1 cellular context compared by ENCODE assay signal in the genomic region with DNA sequence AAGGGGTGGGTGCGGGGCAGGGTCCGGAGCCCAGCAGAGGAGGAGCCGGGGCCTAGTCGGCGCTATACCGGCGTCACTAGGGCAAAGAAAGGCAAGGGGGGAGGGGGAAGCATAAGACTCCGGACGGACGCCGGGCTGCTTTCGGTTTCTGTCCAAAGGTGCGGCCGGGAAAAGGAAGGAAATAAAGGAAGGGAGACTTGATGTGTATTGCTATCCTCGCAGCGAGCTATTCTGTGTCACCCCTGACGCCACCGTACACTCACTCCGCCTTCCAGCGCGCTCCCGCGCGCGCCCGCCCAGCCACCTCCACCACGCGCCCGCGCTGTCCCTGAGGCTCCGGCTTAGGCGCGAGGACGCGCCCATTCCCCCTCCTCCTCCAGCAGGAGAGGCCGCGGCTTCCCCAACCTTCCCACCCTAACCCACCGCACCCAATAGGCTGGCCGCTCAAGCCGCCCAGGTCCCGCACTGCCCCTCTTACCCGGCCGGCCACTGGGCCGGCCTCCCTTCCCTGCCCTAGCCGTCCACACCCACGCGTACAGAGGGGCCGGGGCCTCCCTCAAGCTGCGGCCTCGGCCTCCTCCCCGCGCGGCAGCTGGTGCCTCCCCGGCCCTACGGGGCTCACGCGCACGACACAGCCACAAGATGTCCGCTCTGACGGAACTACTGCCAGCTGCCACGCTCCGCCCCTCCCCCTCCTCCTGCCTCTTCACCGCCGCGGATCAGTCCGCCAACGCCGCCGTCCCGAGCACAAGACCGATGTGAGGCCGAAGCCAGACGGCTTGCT.
TF ChIP-seq lines count a peak whose summit lies in the region.

A gene (minus strand): TSS at position 662 of the 784 bp plus-strand sequence. CDS start 1,043 bp downstream, outside the sequence.

TF ChIP-seq in K562, 482 proteins besides CTCF, POLR2A, EP300 and RAD21 (continued from another document and continues in another):
- TF ChIP-seq, protein P1, sequence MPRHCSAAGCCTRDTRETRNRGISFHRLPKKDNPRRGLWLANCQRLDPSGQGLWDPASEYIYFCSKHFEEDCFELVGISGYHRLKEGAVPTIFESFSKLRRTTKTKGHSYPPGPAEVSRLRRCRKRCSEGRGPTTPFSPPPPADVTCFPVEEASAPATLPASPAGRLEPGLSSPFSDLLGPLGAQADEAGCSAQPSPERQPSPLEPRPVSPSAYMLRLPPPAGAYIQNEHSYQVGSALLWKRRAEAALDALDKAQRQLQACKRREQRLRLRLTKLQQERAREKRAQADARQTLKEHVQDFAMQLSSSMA (CRISPR knock-in tag; IDR thresholded peaks at IDR 0.05), result peak; percentile 89
- no peak for TF ChIP-seq NR4A1 (CRISPR knock-in tag; IDR thresholded peaks at IDR 0.05)
- no peak for TF ChIP-seq NR4A1 (tag; IDR thresholded peaks at IDR 0.05)
- TF ChIP-seq, protein P2, sequence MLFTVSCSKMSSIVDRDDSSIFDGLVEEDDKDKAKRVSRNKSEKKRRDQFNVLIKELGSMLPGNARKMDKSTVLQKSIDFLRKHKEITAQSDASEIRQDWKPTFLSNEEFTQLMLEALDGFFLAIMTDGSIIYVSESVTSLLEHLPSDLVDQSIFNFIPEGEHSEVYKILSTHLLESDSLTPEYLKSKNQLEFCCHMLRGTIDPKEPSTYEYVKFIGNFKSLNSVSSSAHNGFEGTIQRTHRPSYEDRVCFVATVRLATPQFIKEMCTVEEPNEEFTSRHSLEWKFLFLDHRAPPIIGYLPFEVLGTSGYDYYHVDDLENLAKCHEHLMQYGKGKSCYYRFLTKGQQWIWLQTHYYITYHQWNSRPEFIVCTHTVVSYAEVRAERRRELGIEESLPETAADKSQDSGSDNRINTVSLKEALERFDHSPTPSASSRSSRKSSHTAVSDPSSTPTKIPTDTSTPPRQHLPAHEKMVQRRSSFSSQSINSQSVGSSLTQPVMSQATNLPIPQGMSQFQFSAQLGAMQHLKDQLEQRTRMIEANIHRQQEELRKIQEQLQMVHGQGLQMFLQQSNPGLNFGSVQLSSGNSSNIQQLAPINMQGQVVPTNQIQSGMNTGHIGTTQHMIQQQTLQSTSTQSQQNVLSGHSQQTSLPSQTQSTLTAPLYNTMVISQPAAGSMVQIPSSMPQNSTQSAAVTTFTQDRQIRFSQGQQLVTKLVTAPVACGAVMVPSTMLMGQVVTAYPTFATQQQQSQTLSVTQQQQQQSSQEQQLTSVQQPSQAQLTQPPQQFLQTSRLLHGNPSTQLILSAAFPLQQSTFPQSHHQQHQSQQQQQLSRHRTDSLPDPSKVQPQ (CRISPR knock-in tag; IDR thresholded peaks at IDR 0.05; ENCODE audit: borderline replicate concordance), result no peak
- TF ChIP-seq, protein P3, sequence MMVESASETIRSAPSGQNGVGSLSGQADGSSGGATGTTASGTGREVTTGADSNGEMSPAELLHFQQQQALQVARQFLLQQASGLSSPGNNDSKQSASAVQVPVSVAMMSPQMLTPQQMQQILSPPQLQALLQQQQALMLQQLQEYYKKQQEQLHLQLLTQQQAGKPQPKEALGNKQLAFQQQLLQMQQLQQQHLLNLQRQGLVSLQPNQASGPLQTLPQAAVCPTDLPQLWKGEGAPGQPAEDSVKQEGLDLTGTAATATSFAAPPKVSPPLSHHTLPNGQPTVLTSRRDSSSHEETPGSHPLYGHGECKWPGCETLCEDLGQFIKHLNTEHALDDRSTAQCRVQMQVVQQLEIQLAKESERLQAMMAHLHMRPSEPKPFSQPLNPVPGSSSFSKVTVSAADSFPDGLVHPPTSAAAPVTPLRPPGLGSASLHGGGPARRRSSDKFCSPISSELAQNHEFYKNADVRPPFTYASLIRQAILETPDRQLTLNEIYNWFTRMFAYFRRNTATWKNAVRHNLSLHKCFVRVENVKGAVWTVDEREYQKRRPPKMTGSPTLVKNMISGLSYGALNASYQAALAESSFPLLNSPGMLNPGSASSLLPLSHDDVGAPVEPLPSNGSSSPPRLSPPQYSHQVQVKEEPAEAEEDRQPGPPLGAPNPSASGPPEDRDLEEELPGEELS (CRISPR knock-in tag; IDR thresholded peaks at IDR 0.05; ENCODE audit: borderline replicate concordance), result 0 out of 2 replicates have a peak, but pooled peaks have one; percentile 70
- TF ChIP-seq ZNF644 (tag; IDR thresholded peaks at IDR 0.05; ENCODE audit: low read depth), result peak; percentile 68; the same call in 1 of the 2 replicates
- 0 out of 2 replicates have a peak, but pooled peaks have one; percentile 21 for TF ChIP-seq ZFPM2 (CRISPR knock-in tag; IDR thresholded peaks at IDR 0.05)
- peak; percentile 90; the same call in 1 of the 2 replicates for TF ChIP-seq KAT7 (CRISPR knock-in tag; IDR thresholded peaks at IDR 0.05; ENCODE audit: borderline replicate concordance)
- no peak for TF ChIP-seq ZNF408 (CRISPR knock-in tag; IDR thresholded peaks at IDR 0.05; ENCODE audit: low read depth)
- TF ChIP-seq CHCHD3 (CRISPR knock-in tag; IDR thresholded peaks at IDR 0.05), result 0 out of 2 replicates have a peak, but pooled peaks have one; percentile 22
- TF ChIP-seq POLR2AphosphoS5 (IDR thresholded peaks at IDR 0.05; ENCODE audit: control insufficient read depth, insufficient read depth, low read depth, low read length), result peak; percentile 64
- TF ChIP-seq, protein P4, sequence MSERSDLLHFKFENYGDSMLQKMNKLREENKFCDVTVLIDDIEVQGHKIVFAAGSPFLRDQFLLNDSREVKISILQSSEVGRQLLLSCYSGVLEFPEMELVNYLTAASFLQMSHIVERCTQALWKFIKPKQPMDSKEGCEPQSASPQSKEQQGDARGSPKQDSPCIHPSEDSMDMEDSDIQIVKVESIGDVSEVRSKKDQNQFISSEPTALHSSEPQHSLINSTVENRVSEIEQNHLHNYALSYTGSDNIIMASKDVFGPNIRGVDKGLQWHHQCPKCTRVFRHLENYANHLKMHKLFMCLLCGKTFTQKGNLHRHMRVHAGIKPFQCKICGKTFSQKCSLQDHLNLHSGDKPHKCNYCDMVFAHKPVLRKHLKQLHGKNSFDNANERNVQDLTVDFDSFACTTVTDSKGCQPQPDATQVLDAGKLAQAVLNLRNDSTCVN (CRISPR knock-in tag; IDR thresholded peaks at IDR 0.05), result no peak; the same call in 1 of the 2 replicates
- peak; percentile 81 for TF ChIP-seq NEUROD1 (IDR thresholded peaks at IDR 0.05; ENCODE audit: borderline replicate concordance, low read depth, low read length, partially characterized antibody)
- TF ChIP-seq YBX1 (IDR thresholded peaks at IDR 0.05), result no peak
- no peak for TF ChIP-seq RFX1 (IDR thresholded peaks at IDR 0.05)
- peak; percentile 26 for TF ChIP-seq GTF2F1 (IDR thresholded peaks at IDR 0.05; ENCODE audit: low read depth, low read length)
- 0 out of 2 replicates have a peak, but pooled peaks have one; percentile 56 for TF ChIP-seq TGIF2 (CRISPR knock-in tag; IDR thresholded peaks at IDR 0.05)
- peak; percentile 63; the same call in 1 of the 2 replicates for TF ChIP-seq TEAD4 (IDR thresholded peaks at IDR 0.05; ENCODE audit: low read length)
- no peak for TF ChIP-seq TEAD4 (CRISPR knock-in tag; IDR thresholded peaks at IDR 0.05; ENCODE audit: borderline replicate concordance)
- no peak for TF ChIP-seq TCF7L2 (IDR thresholded peaks at IDR 0.05; ENCODE audit: low read depth, low read length)
- peak; percentile 23; the same call in 1 of the 2 replicates for TF ChIP-seq ELF2 (CRISPR knock-in tag; IDR thresholded peaks at IDR 0.05)
- TF ChIP-seq SOX6 (IDR thresholded peaks at IDR 0.05), result peak; percentile 58; the same call in 1 of the 2 replicates
- TF ChIP-seq, protein P5, sequence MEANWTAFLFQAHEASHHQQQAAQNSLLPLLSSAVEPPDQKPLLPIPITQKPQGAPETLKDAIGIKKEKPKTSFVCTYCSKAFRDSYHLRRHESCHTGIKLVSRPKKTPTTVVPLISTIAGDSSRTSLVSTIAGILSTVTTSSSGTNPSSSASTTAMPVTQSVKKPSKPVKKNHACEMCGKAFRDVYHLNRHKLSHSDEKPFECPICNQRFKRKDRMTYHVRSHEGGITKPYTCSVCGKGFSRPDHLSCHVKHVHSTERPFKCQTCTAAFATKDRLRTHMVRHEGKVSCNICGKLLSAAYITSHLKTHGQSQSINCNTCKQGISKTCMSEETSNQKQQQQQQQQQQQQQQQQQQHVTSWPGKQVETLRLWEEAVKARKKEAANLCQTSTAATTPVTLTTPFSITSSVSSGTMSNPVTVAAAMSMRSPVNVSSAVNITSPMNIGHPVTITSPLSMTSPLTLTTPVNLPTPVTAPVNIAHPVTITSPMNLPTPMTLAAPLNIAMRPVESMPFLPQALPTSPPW (CRISPR knock-in tag; IDR thresholded peaks at IDR 0.05), result no peak
- no peak for TF ChIP-seq ARID2 (IDR thresholded peaks at IDR 0.05)
- peak; percentile 96 for TF ChIP-seq RBM22 (IDR thresholded peaks at IDR 0.05; ENCODE audit: low read depth, low read length, poor library complexity, severe bottlenecking)
- no peak for TF ChIP-seq MED1 (CRISPR knock-in tag; IDR thresholded peaks at IDR 0.05; ENCODE audit: borderline replicate concordance)
- TF ChIP-seq ZNF121 (CRISPR knock-in tag; conservative IDR thresholded peaks at IDR 0.05), result no peak; the same call in 1 of the 2 replicates
- TF ChIP-seq RBM17 (IDR thresholded peaks at IDR 0.05; ENCODE audit: borderline replicate concordance, low read depth, low read length), result no peak
- no peak for TF ChIP-seq ZNF133 (CRISPR knock-in tag; IDR thresholded peaks at IDR 0.05)
- no peak; the same call in 1 of the 2 replicates for TF ChIP-seq NR3C1 (CRISPR knock-in tag; IDR thresholded peaks at IDR 0.05)
- TF ChIP-seq ZNF224 (CRISPR knock-in tag; IDR thresholded peaks at IDR 0.05), result 0 out of 2 replicates have a peak, but pooled peaks have one; percentile 69
- peak; percentile 62 for TF ChIP-seq ZBTB17 (CRISPR knock-in tag; IDR thresholded peaks at IDR 0.05)
- TF ChIP-seq SAP30 (IDR thresholded peaks at IDR 0.05; ENCODE audit: borderline replicate concordance, insufficient read depth, low read depth, low read length, poor library complexity, severe bottlenecking), result peak; percentile 60
- peak; percentile 34 for TF ChIP-seq MEIS2 (IDR thresholded peaks at IDR 0.05; ENCODE audit: partially characterized antibody)
- TF ChIP-seq THRAP3 (IDR thresholded peaks at IDR 0.05; ENCODE audit: borderline replicate concordance), result peak; percentile 87; the same call in 1 of the 2 replicates
- peak; percentile 89 for TF ChIP-seq CREM (IDR thresholded peaks at IDR 0.05; ENCODE audit: low read depth)
- no peak; the same call in 1 of the 2 replicates for TF ChIP-seq PML (IDR thresholded peaks at IDR 0.05; ENCODE audit: low read length)
- no peak; the same call in 1 of the 2 replicates for TF ChIP-seq TAF7 (tag; IDR thresholded peaks at IDR 0.05)
- no peak for TF ChIP-seq SMARCC2 (IDR thresholded peaks at IDR 0.05; ENCODE audit: low read depth)
- TF ChIP-seq ZNF707 (CRISPR knock-in tag; conservative IDR thresholded peaks at IDR 0.05), result no peak
- TF ChIP-seq, protein P6, sequence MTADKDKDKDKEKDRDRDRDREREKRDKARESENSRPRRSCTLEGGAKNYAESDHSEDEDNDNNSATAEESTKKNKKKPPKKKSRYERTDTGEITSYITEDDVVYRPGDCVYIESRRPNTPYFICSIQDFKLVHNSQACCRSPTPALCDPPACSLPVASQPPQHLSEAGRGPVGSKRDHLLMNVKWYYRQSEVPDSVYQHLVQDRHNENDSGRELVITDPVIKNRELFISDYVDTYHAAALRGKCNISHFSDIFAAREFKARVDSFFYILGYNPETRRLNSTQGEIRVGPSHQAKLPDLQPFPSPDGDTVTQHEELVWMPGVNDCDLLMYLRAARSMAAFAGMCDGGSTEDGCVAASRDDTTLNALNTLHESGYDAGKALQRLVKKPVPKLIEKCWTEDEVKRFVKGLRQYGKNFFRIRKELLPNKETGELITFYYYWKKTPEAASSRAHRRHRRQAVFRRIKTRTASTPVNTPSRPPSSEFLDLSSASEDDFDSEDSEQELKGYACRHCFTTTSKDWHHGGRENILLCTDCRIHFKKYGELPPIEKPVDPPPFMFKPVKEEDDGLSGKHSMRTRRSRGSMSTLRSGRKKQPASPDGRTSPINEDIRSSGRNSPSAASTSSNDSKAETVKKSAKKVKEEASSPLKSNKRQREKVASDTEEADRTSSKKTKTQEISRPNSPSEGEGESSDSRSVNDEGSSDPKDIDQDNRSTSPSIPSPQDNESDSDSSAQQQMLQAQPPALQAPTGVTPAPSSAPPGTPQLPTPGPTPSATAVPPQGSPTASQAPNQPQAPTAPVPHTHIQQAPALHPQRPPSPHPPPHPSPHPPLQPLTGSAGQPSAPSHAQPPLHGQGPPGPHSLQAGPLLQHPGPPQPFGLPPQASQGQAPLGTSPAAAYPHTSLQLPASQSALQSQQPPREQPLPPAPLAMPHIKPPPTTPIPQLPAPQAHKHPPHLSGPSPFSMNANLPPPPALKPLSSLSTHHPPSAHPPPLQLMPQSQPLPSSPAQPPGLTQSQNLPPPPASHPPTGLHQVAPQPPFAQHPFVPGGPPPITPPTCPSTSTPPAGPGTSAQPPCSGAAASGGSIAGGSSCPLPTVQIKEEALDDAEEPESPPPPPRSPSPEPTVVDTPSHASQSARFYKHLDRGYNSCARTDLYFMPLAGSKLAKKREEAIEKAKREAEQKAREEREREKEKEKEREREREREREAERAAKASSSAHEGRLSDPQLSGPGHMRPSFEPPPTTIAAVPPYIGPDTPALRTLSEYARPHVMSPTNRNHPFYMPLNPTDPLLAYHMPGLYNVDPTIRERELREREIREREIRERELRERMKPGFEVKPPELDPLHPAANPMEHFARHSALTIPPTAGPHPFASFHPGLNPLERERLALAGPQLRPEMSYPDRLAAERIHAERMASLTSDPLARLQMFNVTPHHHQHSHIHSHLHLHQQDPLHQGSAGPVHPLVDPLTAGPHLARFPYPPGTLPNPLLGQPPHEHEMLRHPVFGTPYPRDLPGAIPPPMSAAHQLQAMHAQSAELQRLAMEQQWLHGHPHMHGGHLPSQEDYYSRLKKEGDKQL (CRISPR knock-in tag; IDR thresholded peaks at IDR 0.05; ENCODE audit: borderline replicate concordance), result peak; percentile 93; the same call in 1 of the 2 replicates
- TF ChIP-seq, protein P7, sequence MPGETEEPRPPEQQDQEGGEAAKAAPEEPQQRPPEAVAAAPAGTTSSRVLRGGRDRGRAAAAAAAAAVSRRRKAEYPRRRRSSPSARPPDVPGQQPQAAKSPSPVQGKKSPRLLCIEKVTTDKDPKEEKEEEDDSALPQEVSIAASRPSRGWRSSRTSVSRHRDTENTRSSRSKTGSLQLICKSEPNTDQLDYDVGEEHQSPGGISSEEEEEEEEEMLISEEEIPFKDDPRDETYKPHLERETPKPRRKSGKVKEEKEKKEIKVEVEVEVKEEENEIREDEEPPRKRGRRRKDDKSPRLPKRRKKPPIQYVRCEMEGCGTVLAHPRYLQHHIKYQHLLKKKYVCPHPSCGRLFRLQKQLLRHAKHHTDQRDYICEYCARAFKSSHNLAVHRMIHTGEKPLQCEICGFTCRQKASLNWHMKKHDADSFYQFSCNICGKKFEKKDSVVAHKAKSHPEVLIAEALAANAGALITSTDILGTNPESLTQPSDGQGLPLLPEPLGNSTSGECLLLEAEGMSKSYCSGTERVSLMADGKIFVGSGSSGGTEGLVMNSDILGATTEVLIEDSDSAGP (CRISPR knock-in tag; IDR thresholded peaks at IDR 0.05), result peak; percentile 77; the same call in 1 of the 2 replicates
